In genomic region chr1:20716232-20716631, GRCh38 we compare ENCODE assay signal across 18 cellular contexts. TPM values are rescaled to one million over a fixed set of nuclear protein-coding genes. Genes with fewer than 3 reads are reported as not detected.
A peak's percentile ranks its signal among the peaks of the same experiment; 100 is the strongest.
DNase-seq lines count a peak whose midpoint lies in the region; ATAC-seq and TF ChIP-seq lines count a peak whose summit lies in the region.
"Had no signal": no experiment of that assay in that cellular context is flagged by ENCODE, and none has a peak within 500 bp of the region (broad histone marks: within the 10 kb centered on the region; RNA-seq: fewer than 3 reads in every experiment).

No MANE protein-coding gene starts in this region.

- no peaks in the 10 kb centered on the region for H3K36me3 Mint-ChIP-seq in activated T-helper 17 cell treated with anti-CD3 and anti-CD28 coated beads, Interleukin-2, amount 50 U/mL, for 72 hours (ENCODE audit: low read depth)
- no peaks in the 10 kb centered on the region for H3K36me3 Mint-ChIP-seq in mesothelial cell of epicardium

- no peaks in the 10 kb centered on the region for H3K9me3 ChIP-seq in ascending aorta
- H3K9me3 ChIP-seq: lower lobe of right lung, right atrium auricular region, testis had no signal

- no peak overlapping the region for H3K4me3 ChIP-seq in ascending aorta
- H3K4me3 ChIP-seq: lower lobe of right lung, right atrium auricular region, SJSA1 had no signal

- TF ChIP-seq CTCF in mesothelial cell of epicardium (IDR thresholded peaks at IDR 0.05; ENCODE audit: unreplicated experiment) (no peak), ascending aorta (IDR thresholded peaks at IDR 0.05) (no peak)

- DNase-seq in left ventricle myocardium superior (peak; percentile 17), left cardiac atrium (no peak), mesothelial cell of epicardium (ENCODE audit: low spot score in 2 of 2, unreplicated experiment in 2 of 2) (no peak), ascending aorta (ENCODE audit: low spot score in 2 of 2) (no peak), OCI-M1 (lab: John Stamatoyannopoulos, UW) (no peak)
- no peak for DNase-seq in stimulated activated naive CD8-positive, alpha-beta T cell treated with anti-CD3 and anti-CD28 coated beads, Interleukin-15, amount 100 ng/mL, for 72 hours
- DNase-seq: activated CD4-positive, alpha-beta T cell treated with anti-CD3 and anti-CD28 coated beads, Interleukin-2, amount 50 U/mL, for 4 hours; activated T-cell treated with anti-CD3 and anti-CD28 coated beads, Interleukin-2, amount 50 U/mL, for 24 hours; amygdala; NCI-H146; NCI-H446 treated with DMSO at 0.1 percent for 48 hours; stimulated activated CD4-positive, alpha-beta T cell treated with anti-CD3 and anti-CD28 coated beads, Interleukin-1b, Interleukin-23, amount 100 ng/mL, for 48 hours; testis had no signal

- peak overlapping the region; percentile 56 for H3K4me3 Mint-ChIP-seq in activated T-helper 17 cell treated with anti-CD3 and anti-CD28 coated beads, Interleukin-2, amount 50 U/mL, for 72 hours
- H3K4me3 Mint-ChIP-seq in mesothelial cell of epicardium, result peak overlapping the region; percentile 48
- peak overlapping the region; percentile 8 to 9 for H3K4me3 Mint-ChIP-seq in stimulated activated naive CD8-positive, alpha-beta T cell treated with anti-CD3 and anti-CD28 coated beads, Interleukin-15, amount 100 ng/mL, for 72 hours

- H3K27ac Mint-ChIP-seq in activated T-helper 17 cell treated with anti-CD3 and anti-CD28 coated beads, Interleukin-2, amount 50 U/mL, for 72 hours, result no peak overlapping the region
- no peak overlapping the region for H3K27ac Mint-ChIP-seq in mesothelial cell of epicardium
- no peak overlapping the region for H3K27ac Mint-ChIP-seq in stimulated activated naive CD8-positive, alpha-beta T cell treated with anti-CD3 and anti-CD28 coated beads, Interleukin-15, amount 100 ng/mL, for 72 hours
- H3K27ac Mint-ChIP-seq: activated T-cell treated with anti-CD3 and anti-CD28 coated beads, Interleukin-2, amount 50 U/mL, for 24 hours had no signal

- peaks cover 0 to 4% of the 10 kb centered on the region in 2 donors for H3K4me1 ChIP-seq in ascending aorta

- no peaks in the 10 kb centered on the region for H3K36me3 ChIP-seq in ascending aorta
- H3K36me3 ChIP-seq: lower lobe of right lung, right atrium auricular region, SJSA1 had no signal

- no peak overlapping the region for H3K27ac ChIP-seq in ascending aorta
- H3K27ac ChIP-seq: lower lobe of right lung, right atrium auricular region, SJSA1, testis had no signal

- peaks cover 8% of the 10 kb centered on the region for H3K27me3 ChIP-seq in ascending aorta
- H3K27me3 ChIP-seq: right atrium auricular region, SJSA1, testis had no signal

- no peak for ATAC-seq in left ventricle myocardium superior
- ATAC-seq in left cardiac atrium, result no peak
- no peak for ATAC-seq in activated T-helper 17 cell treated with anti-CD3 and anti-CD28 coated beads, Interleukin-2, amount 50 U/mL, for 72 hours (replicated peaks)
- ATAC-seq in stimulated activated naive CD8-positive, alpha-beta T cell treated with anti-CD3 and anti-CD28 coated beads, Interleukin-15, amount 100 ng/mL, for 72 hours, result no peak
- no peak for ATAC-seq in GM21717 (IDR thresholded peaks at IDR 0.05; ENCODE audit: unreplicated experiment)
- ATAC-seq: lower lobe of right lung had no signal

- no peaks in the 10 kb centered on the region for H3K4me1 Mint-ChIP-seq in activated T-helper 17 cell treated with anti-CD3 and anti-CD28 coated beads, Interleukin-2, amount 50 U/mL, for 72 hours
- no peaks in the 10 kb centered on the region for H3K4me1 Mint-ChIP-seq in mesothelial cell of epicardium
- peaks cover 21% of the 10 kb centered on the region for H3K4me1 Mint-ChIP-seq in stimulated activated naive CD8-positive, alpha-beta T cell treated with anti-CD3 and anti-CD28 coated beads, Interleukin-15, amount 100 ng/mL, for 72 hours

- intact Hi-C loops in left ventricle myocardium superior (cut with micrococcal nuclease), result no loop called here
- intact Hi-C loops in left cardiac atrium (cut with DNase I), result no loop called here
- intact Hi-C loops in ascending aorta (cut with DNase I), result no loop called here

- peaks cover 18% of the 10 kb centered on the region for H3K27me3 Mint-ChIP-seq in activated T-helper 17 cell treated with anti-CD3 and anti-CD28 coated beads, Interleukin-2, amount 50 U/mL, for 72 hours
- H3K27me3 Mint-ChIP-seq in mesothelial cell of epicardium (ENCODE audit: low read depth), result peaks cover 47% of the 10 kb centered on the region
- peaks cover 57% of the 10 kb centered on the region for H3K27me3 Mint-ChIP-seq in stimulated activated naive CD8-positive, alpha-beta T cell treated with anti-CD3 and anti-CD28 coated beads, Interleukin-15, amount 100 ng/mL, for 72 hours

- H3K9me3 Mint-ChIP-seq in activated T-helper 17 cell treated with anti-CD3 and anti-CD28 coated beads, Interleukin-2, amount 50 U/mL, for 72 hours, result no peaks in the 10 kb centered on the region
- no peaks in the 10 kb centered on the region for H3K9me3 Mint-ChIP-seq in mesothelial cell of epicardium
- no peaks in the 10 kb centered on the region for H3K9me3 Mint-ChIP-seq in stimulated activated naive CD8-positive, alpha-beta T cell treated with anti-CD3 and anti-CD28 coated beads, Interleukin-15, amount 100 ng/mL, for 72 hours
- H3K9me3 Mint-ChIP-seq: activated T-cell treated with anti-CD3 and anti-CD28 coated beads, Interleukin-2, amount 50 U/mL, for 24 hours had no signal

RNA-seq across cellular contexts. Expression of gene KIF17, which starts 1.6 kb away (rescaled TPM):
- total RNA-seq in left ventricle myocardium superior (3.5 TPM), left cardiac atrium (1 to 10 TPM; 3.2 to 4.0 TPM), mesothelial cell of epicardium (0.40 to 0.86 TPM (median 0.44 TPM) in 3 replicates), ascending aorta (18.5 TPM)
- under 1 TPM; 0.06 to 0.85 TPM for total RNA-seq in activated T-helper 17 cell treated with anti-CD3 and anti-CD28 coated beads, Interleukin-2, amount 50 U/mL, for 72 hours

RNA-seq across cellular contexts. Expression of gene SH2D5, which starts 16.3 kb away (rescaled TPM):
- not detected for total RNA-seq in left ventricle myocardium superior
- total RNA-seq in left cardiac atrium, result under 1 TPM; 0.18 to 0.44 TPM
- total RNA-seq in activated T-helper 17 cell treated with anti-CD3 and anti-CD28 coated beads, Interleukin-2, amount 50 U/mL, for 72 hours, result under 1 TPM in 1 of 2 donors, not detected in 1; 0.06 TPM
- 0.45 to 0.90 TPM (median 0.49 TPM) in 3 replicates for total RNA-seq in mesothelial cell of epicardium
- not detected for total RNA-seq in ascending aorta
- total RNA-seq: lower lobe of right lung had no signal

RNA-seq across cellular contexts. Expression of gene DDOST, which starts 55.1 kb away (rescaled TPM):
- 135 TPM for total RNA-seq in left ventricle myocardium superior
- 100 to 1,000 TPM; 143 to 145 TPM for total RNA-seq in left cardiac atrium
- 100 to 1,000 TPM; 132 to 224 TPM for total RNA-seq in activated T-helper 17 cell treated with anti-CD3 and anti-CD28 coated beads, Interleukin-2, amount 50 U/mL, for 72 hours
- 244 to 248 TPM (median 245 TPM) in 3 replicates for total RNA-seq in mesothelial cell of epicardium
- total RNA-seq in ascending aorta, result 142 TPM
